Comparison of ENCODE assay signal across 13 cellular contexts in genomic region chr22:26549902-26550497, GRCh38. TPM values are rescaled to one million over a fixed set of nuclear protein-coding genes. Genes with fewer than 3 reads are reported as not detected.
A peak's percentile ranks its signal among the peaks of the same experiment; 100 is the strongest.
DNase-seq lines count a peak whose midpoint lies in the region; ATAC-seq and TF ChIP-seq lines count a peak whose summit lies in the region.
"Had no signal": no experiment of that assay in that cellular context is flagged by ENCODE, and none has a peak within 500 bp of the region (broad histone marks: within the 10 kb centered on the region; RNA-seq: fewer than 3 reads in every experiment).

No MANE protein-coding gene starts in this region.

- H2BK20ac ChIP-seq in IMR-90 (ENCODE audit: low read depth, low read length) = peak overlapping the region; percentile 82

- H2BK120ac ChIP-seq in IMR-90 (ENCODE audit: low read depth, low read length) = peak overlapping the region; percentile 91

- H4K20me1 ChIP-seq in IMR-90 (ENCODE audit: insufficient read depth, low read length) = no peaks in the 10 kb centered on the region

- in situ Hi-C loops in IMR-90 (cut with MboI; ENCODE audit: low sequenced_read_pairs) = no loop called here

- no peak overlapping the region for H4K5ac ChIP-seq in IMR-90 (ENCODE audit: low read depth, low read length)

- H3K23ac ChIP-seq in IMR-90 (ENCODE audit: low read depth, low read length) = peak overlapping the region; percentile 77

- peak overlapping the region; percentile 88 for H2BK5ac ChIP-seq in IMR-90 (ENCODE audit: low read depth, low read length, poor library complexity, severe bottlenecking)

- ATAC-seq in IMR-90 (ENCODE audit: low read depth) = peak; percentile 3; the same call in 1 of the 2 replicates
- ATAC-seq: activated naive CD4-positive, alpha-beta T cell treated with anti-CD3 and anti-CD28 coated beads, Interleukin-2, amount 50 U/mL, for 72 hours had no signal

- H4K8ac ChIP-seq in IMR-90 (ENCODE audit: low read depth in 2 of 2, low read length in 2 of 2) = peak overlapping the region; percentile 34 to 92; a peak in 3 of 4 replicates

- H2AFZ ChIP-seq in IMR-90 (replicated peaks; ENCODE audit: low read length, poor library complexity) = peak overlapping the region; percentile 33

- peak overlapping the region; percentile 84 for H2AK9ac ChIP-seq in IMR-90 (replicated peaks; ENCODE audit: low read depth, low read length, poor library complexity)

- H4K91ac ChIP-seq in IMR-90 (ENCODE audit: insufficient read depth, low read depth, low read length) = peak overlapping the region; percentile 98

- H3K79me1 ChIP-seq in IMR-90 (ENCODE audit: low read depth in 1 of 2, low read length in 2 of 2) = peaks cover 45 to 78% of the 10 kb centered on the region in 2 experiments

- peak overlapping the region; percentile 74 for H3K14ac ChIP-seq in IMR-90 (replicated peaks; ENCODE audit: low read depth, low read length)

- TF ChIP-seq CTCF in IMR-90 (conservative IDR thresholded peaks at IDR 0.05; ENCODE audit: low read depth, low read length) (no peak), choroid plexus epithelial cell (conservative IDR thresholded peaks at IDR 0.05; ENCODE audit: low read depth, low read length) (no peak), liver (IDR thresholded peaks at IDR 0.05; ENCODE audit: low read depth, low read length, missing input control) (no peak), testis (IDR thresholded peaks at IDR 0.05) (no peak), GM10248 (IDR thresholded peaks at IDR 0.05; ENCODE audit: control extremely low read depth, extremely low read depth, low read depth, missing control alignments) (no peak), dorsolateral prefrontal cortex (IDR thresholded peaks at IDR 0.05 in 54 of 56, conservative IDR thresholded peaks at IDR 0.05 in 2 of 56; ENCODE audit: low read depth in 1 of 56, partially characterized antibody in 56 of 56) (no peak)

- CTCF ChIA-PET in IMR-90 (lab: Yijun Ruan, JAX) = no interaction called here
- CTCF ChIA-PET in GM10248 (lab: Yijun Ruan, JAX) = interaction anchor here (1.6 kb wide), 1 partner anchor 9 kb away, joined by 3 read pairs; no protein-coding TSS in a partner anchor

- WGBS in IMR-90 (ENCODE audit: extremely low coverage in 2 of 2, insufficient read length in 1 of 2), 2 experiments = no CpG with 5 or more reads among the region's 4 CpGs
- 59% methylated on average over 4 of the region's 4 CpGs for WGBS in liver
- 88 to 94% methylated on average over 4 of the region's 4 CpGs for WGBS in testis, 2 donors

- no peaks in the 10 kb centered on the region for H3K27me3 ChIP-seq in IMR-90 (ENCODE audit: control insufficient read depth, insufficient read depth, low read length)
- no peaks in the 10 kb centered on the region for H3K27me3 ChIP-seq in liver (ENCODE audit: control insufficient read depth in 4 of 4, insufficient read depth in 4 of 4, low read length in 3 of 4)
- no peaks in the 10 kb centered on the region for H3K27me3 ChIP-seq in testis
- no peaks in the 10 kb centered on the region for H3K27me3 ChIP-seq in dorsolateral prefrontal cortex

- H3K9me3 ChIP-seq in IMR-90 (ENCODE audit: control insufficient read depth, insufficient read depth, low read length) (no peaks in the 10 kb centered on the region), liver (ENCODE audit: control insufficient read depth in 4 of 4, low read length in 3 of 4) (no peaks in the 10 kb centered on the region), testis (no peaks in the 10 kb centered on the region)
- H3K9me3 ChIP-seq: prostate gland had no signal

- H3K27ac ChIP-seq in IMR-90 (ENCODE audit: insufficient read depth, low read length) (peak overlapping the region; percentile 23), liver (ENCODE audit: low read depth in 1 of 2, low read length in 2 of 2) (peak overlapping the region; percentile 69 to 80), testis (peak overlapping the region; percentile 1 to 45), dorsolateral prefrontal cortex (peak overlapping the region in 17 of 59 donors; percentile 7 to 67 (median 31))
- H3K27ac ChIP-seq: VCaP had no signal

- no TSS peak for BruUV-seq in IMR-90 (replicated peaks; lab: Mats Ljungman, UMichigan)

- H3K9me1 ChIP-seq in IMR-90 (ENCODE audit: insufficient read depth, low read length) = peaks cover 35% of the 10 kb centered on the region

- H3K18ac ChIP-seq in IMR-90 (ENCODE audit: low read depth, low read length) = peak overlapping the region; percentile 22; the same call in 1 of the 2 replicates

- TF ChIP-seq RAD21 in IMR-90 (IDR thresholded peaks at IDR 0.05; ENCODE audit: low read length) (no peak), liver (IDR thresholded peaks at IDR 0.05) (no peak)

- H3K4me3 ChIP-seq in IMR-90 (ENCODE audit: insufficient read depth, low read depth, low read length) (no peak overlapping the region), choroid plexus epithelial cell (ENCODE audit: low read depth, low read length) (no peak overlapping the region), liver (ENCODE audit: low read depth in 1 of 3, low read length in 3 of 3) (no peak overlapping the region), testis (no peak overlapping the region), dorsolateral prefrontal cortex (no peak overlapping the region)
- H3K4me3 ChIP-seq: prostate gland had no signal

- intact Hi-C loops in IMR-90 (cut with micrococcal nuclease) (loop anchor here (1.0 kb wide), 1 partner anchor 19 kb away; no protein-coding TSS in a partner anchor), testis (cut with DNase I; ENCODE audit: low total_unique reads) (no loop called here), dorsolateral prefrontal cortex (cut with DNase I) (no loop called here)

- DNase-seq in IMR-90 = no peak
- peak; percentile 3 for DNase-seq in choroid plexus epithelial cell (ENCODE audit: low read depth)
- no peak for DNase-seq in testis
- DNase-seq in GM10248 (ENCODE audit: extremely low spot score) = no peak
- DNase-seq in NCI-H345 treated with DMSO at 0.1 percent for 48 hours (lab: John Stamatoyannopoulos, UW; ENCODE audit: unreplicated experiment) = no peak
- no peak for DNase-seq in dorsolateral prefrontal cortex
- DNase-seq: COR-L47; NCI-H2029; stimulated activated CD4-positive, alpha-beta T cell treated with anti-CD3 and anti-CD28 coated beads, Interleukin-4, amount 100 ng/mL, for 4 hours had no signal

- H3K36me3 ChIP-seq in IMR-90 (ENCODE audit: control insufficient read depth, insufficient read depth, low read length) (no peaks in the 10 kb centered on the region; the same call in 1 of the 2 replicates), liver (ENCODE audit: control insufficient read depth in 4 of 4, insufficient read depth in 3 of 4, low read depth in 1 of 4, low read length in 3 of 4) (peaks cover 0 to 4% (median 0%) of the 10 kb centered on the region in 4 donors), testis (ENCODE audit: low read depth, missing control alignments) (no peaks in the 10 kb centered on the region)
- H3K36me3 ChIP-seq: prostate gland had no signal

- peak overlapping the region; percentile 97 for H3K4ac ChIP-seq in IMR-90 (ENCODE audit: low read depth, low read length)

- peak overlapping the region; percentile 67; the same call in 1 of the 2 replicates for H3K56ac ChIP-seq in IMR-90 (ENCODE audit: extremely low read depth, insufficient read depth, low read length)

- H3K4me1 ChIP-seq in IMR-90 (ENCODE audit: control insufficient read depth, insufficient read depth, low read length) (peaks cover 23% of the 10 kb centered on the region), liver (ENCODE audit: control insufficient read depth in 4 of 4, insufficient read depth in 4 of 4, low read length in 3 of 4) (peaks cover 19 to 74% (median 59%) of the 10 kb centered on the region in 4 donors), testis (peaks cover 17% of the 10 kb centered on the region)
- H3K4me1 ChIP-seq: prostate gland had no signal

- peak overlapping the region; percentile 87; the same call in 2 of the 3 replicates for H2BK15ac ChIP-seq in IMR-90 (ENCODE audit: low read depth, low read length)

- dilution Hi-C loops in IMR-90 (cut with HindIII; ENCODE audit: low sequenced_read_pairs, unreplicated experiment) = no loop called here

- H3K9ac ChIP-seq in IMR-90 (ENCODE audit: low read depth, low read length) (no peak overlapping the region), liver (ENCODE audit: low read depth in 1 of 2, low read length in 2 of 2) (no peak overlapping the region)

- TF ChIP-seq POLR2A in IMR-90 (IDR thresholded peaks at IDR 0.05; ENCODE audit: low read depth, low read length) = no peak
- no peak for TF ChIP-seq POLR2A in testis (IDR thresholded peaks at IDR 0.05)

- POLR2A ChIA-PET in IMR-90 (lab: Charles Lee; ENCODE audit: unreplicated experiment) = no interaction called here
- POLR2A ChIA-PET in GM10248 (lab: Yijun Ruan, JAX) = no interaction called here

- H2AK5ac ChIP-seq in IMR-90 (ENCODE audit: low read depth, low read length) = peak overlapping the region; percentile 77

- no peak overlapping the region for H3K4me2 ChIP-seq in IMR-90 (ENCODE audit: low read depth, low read length)

TF ChIP-seq in IMR-90, 13 proteins besides CTCF, POLR2A, EP300 and RAD21 (continues in another document):
- TF ChIP-seq RFX5 (IDR thresholded peaks at IDR 0.05; ENCODE audit: low read depth, low read length) (no peak), CHD1 (IDR thresholded peaks at IDR 0.05; ENCODE audit: low read depth, low read length) (no peak), MXI1 (IDR thresholded peaks at IDR 0.05; ENCODE audit: borderline replicate concordance, low read depth, low read length) (no peak)

TF ChIP-seq in liver, 16 proteins besides CTCF, POLR2A, EP300 and RAD21 (continues in another document):
- TF ChIP-seq FOXA2 (IDR thresholded peaks at IDR 0.05) = no peak
- TF ChIP-seq HNF4A (conservative IDR thresholded peaks at IDR 0.05) = peak; percentile 61 to 74
- TF ChIP-seq EGR1 (IDR thresholded peaks at IDR 0.05; ENCODE audit: low read depth in 2 of 2) = no peak

RNA-seq across cellular contexts. Expression of gene TFIP11, which starts 37.7 kb away (rescaled TPM):
- total RNA-seq in IMR-90 (2012; rRNA removed) (37.5 and 43.2 TPM in 2 replicates), liver (10 to 100 TPM; 27.8 to 31.7 TPM), testis (10 to 100 TPM; 44.3 to 51.3 TPM), dorsolateral prefrontal cortex (10 to 100 TPM; 27.4 to 51.0 (median 35.3) TPM)
- polyA plus RNA-seq in IMR-90 (2012; rRNA removed) (22.5 and 23.6 TPM in 2 replicates), liver (10 to 100 TPM; 14.3 to 21.3 TPM), testis (ENCODE audit: insufficient read depth, low read depth, low replicate concordance) (100 TPM)
- polyA plus RNA-seq in IMR-90 (2012; cell fraction: cytosol; rRNA removed) = 16.0 and 16.7 TPM in 2 replicates
- 35.1 and 48.4 TPM in 2 replicates for polyA plus RNA-seq in IMR-90 (2012; cell fraction: nucleus; rRNA removed; ENCODE audit: low replicate concordance)

RNA-seq across cellular contexts. Expression of gene TPST2, which starts 39.9 kb away (rescaled TPM):
- total RNA-seq in IMR-90 (2012; rRNA removed) = 41.7 and 42.5 TPM in 2 replicates
- 63.6 and 81.1 TPM in 2 replicates for polyA plus RNA-seq in IMR-90 (2012; rRNA removed)
- polyA plus RNA-seq in IMR-90 (2012; cell fraction: cytosol; rRNA removed) = 84.8 and 101 TPM in 2 replicates
- 50.0 and 85.2 TPM in 2 replicates for polyA plus RNA-seq in IMR-90 (2012; cell fraction: nucleus; rRNA removed; ENCODE audit: low replicate concordance)
- 100 to 1,000 TPM in 1 of 2 donors, 10 to 100 TPM in 1; 33.3 to 109 TPM for total RNA-seq in liver
- polyA plus RNA-seq in liver = 10 to 100 TPM; 58.1 to 81.3 TPM
- total RNA-seq in testis = 100 to 1,000 TPM; 169 to 218 TPM
- 32.8 TPM for polyA plus RNA-seq in testis (ENCODE audit: insufficient read depth, low read depth, low replicate concordance)
- 10 to 100 TPM; 17.2 to 54.7 (median 31.9) TPM for total RNA-seq in dorsolateral prefrontal cortex
